In the genomic region with DNA sequence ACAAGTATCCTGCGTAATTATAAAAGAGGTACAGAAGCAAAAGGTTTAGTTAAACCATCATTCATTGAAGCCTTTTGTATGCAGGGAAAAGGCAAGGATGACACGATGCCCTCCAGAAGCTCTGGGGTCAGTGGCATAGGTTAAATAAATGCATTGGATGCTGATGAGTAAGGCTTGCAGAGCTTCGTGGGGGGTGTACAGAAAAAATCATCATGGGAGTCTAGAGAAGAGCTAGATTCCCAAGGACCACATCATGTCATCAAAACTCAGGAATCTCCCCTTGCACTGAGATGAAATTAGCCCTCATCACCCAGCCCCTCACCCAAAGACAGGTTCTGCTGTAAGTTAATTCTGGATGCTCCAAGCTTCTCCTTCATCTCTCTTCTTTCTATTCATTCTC, we compare ENCODE assay signal across 28 cellular contexts. TPM values are rescaled to one million over a fixed set of nuclear protein-coding genes. Genes with fewer than 3 reads are reported as not detected.
DNase-seq lines count a peak whose midpoint lies in the region; FAIRE-seq and TF ChIP-seq lines count a peak whose summit lies in the region.
"Had no signal": no experiment of that assay in that cellular context is flagged by ENCODE, and none has a peak within 500 bp of the region (broad histone marks: within the 10 kb centered on the region; RNA-seq: fewer than 3 reads in every experiment).

No MANE protein-coding gene starts in this region.

- H3K27ac ChIP-seq in smooth muscle cell (ENCODE audit: low read depth), result peak overlapping the region; percentile 74
- H3K27ac ChIP-seq: C4-2B, colonic mucosa, left lung, parathyroid adenoma, right atrium auricular region, tibial nerve, VCaP had no signal

- TF ChIP-seq CTCF in smooth muscle cell (IDR thresholded peaks at IDR 0.05; ENCODE audit: borderline replicate concordance, insufficient read depth, poor library complexity, severe bottlenecking) (no peak), GM10266 (IDR thresholded peaks at IDR 0.05; ENCODE audit: control insufficient read depth, insufficient read depth, low read depth, missing control alignments) (no peak)

- H2AFZ ChIP-seq in smooth muscle cell (ENCODE audit: low read depth), result no peak overlapping the region
- H2AFZ ChIP-seq: parathyroid adenoma had no signal

- no peak for TF ChIP-seq POLR2A in GM12891 (IDR thresholded peaks at IDR 0.05; ENCODE audit: low read depth, low read length)

- no peaks in the 10 kb centered on the region for H3K9me3 ChIP-seq in smooth muscle cell (replicated peaks; ENCODE audit: low read depth)
- H3K9me3 ChIP-seq: colonic mucosa, left lung, right atrium auricular region, tibial nerve had no signal

- H3K4me2 ChIP-seq in smooth muscle cell, result no peak overlapping the region

- H4K20me1 ChIP-seq in smooth muscle cell (ENCODE audit: low read depth), result no peaks in the 10 kb centered on the region

- no peak overlapping the region for H3K4me3 ChIP-seq in smooth muscle cell
- H3K4me3 ChIP-seq: colonic mucosa, left lung, right atrium auricular region, tibial nerve had no signal

- H3K27me3 ChIP-seq in smooth muscle cell (ENCODE audit: low read depth), result no peaks in the 10 kb centered on the region
- H3K27me3 ChIP-seq: colonic mucosa, left lung, right atrium auricular region, tibial nerve had no signal

- DNase-seq in EL (peak; percentile 56), RPMI7951 (ENCODE audit: low read depth) (peak; percentile 89), fibroblast of peridontal ligament (ENCODE audit: extremely low read depth) (peak; percentile 13), smooth muscle cell (lab: John Stamatoyannopoulos, UW; ENCODE audit: unreplicated experiment) (no peak), GM12891 (ENCODE audit: insufficient read length, low spot score) (no peak), pons (ENCODE audit: low spot score) (no peak), GM10266 (ENCODE audit: extremely low spot score) (no peak)
- DNase-seq: activated CD4-positive, alpha-beta T cell treated with anti-CD3 and anti-CD28 coated beads for 36 hours; activated CD8-positive, alpha-beta T cell treated with anti-CD3 and anti-CD28 coated beads, Interleukin-2, amount 10 ng/mL, durations not matched to agents 7 days and 5 days; activated naive CD4-positive, alpha-beta T cell treated with anti-CD3 and anti-CD28 coated beads, Interleukin-2, amount 10 ng/mL, durations not matched to agents 7 days and 5 days; colonic mucosa; DND-41; effector CD4-positive, alpha-beta T cell; H7; KG1; left lung; NCI-H1417; NCI-H2029; NCI-H526; SHP77 treated with DMSO at 0.1 percent for 48 hours; stimulated activated CD4-positive, alpha-beta T cell treated with anti-CD3 and anti-CD28 coated beads, Interleukin-4, amount 100 ng/mL, for 24 hours had no signal

- H3K4me1 ChIP-seq in smooth muscle cell (ENCODE audit: low read depth), result no peaks in the 10 kb centered on the region
- H3K4me1 ChIP-seq: colonic mucosa, parathyroid adenoma, right atrium auricular region, tibial nerve had no signal

- no peaks in the 10 kb centered on the region for H3K79me2 ChIP-seq in smooth muscle cell (ENCODE audit: low read depth)
- H3K79me2 ChIP-seq: parathyroid adenoma had no signal

- 75% methylated on average over 3 of the region's 3 CpGs for WGBS in smooth muscle cell (ENCODE audit: low lambda C conversion rate)

- no peak for FAIRE-seq in GM12891 (lab: Jason Lieb, UNC)
- FAIRE-seq: D721Med had no signal

- no peak overlapping the region for H3K9ac ChIP-seq in smooth muscle cell (ENCODE audit: low read depth)
- H3K9ac ChIP-seq: parathyroid adenoma had no signal

- H3F3A ChIP-seq in smooth muscle cell (ENCODE audit: low read depth), result no peaks in the 10 kb centered on the region

- H3K36me3 ChIP-seq in smooth muscle cell (ENCODE audit: low read depth), result no peaks in the 10 kb centered on the region
- H3K36me3 ChIP-seq: colonic mucosa, right atrium auricular region, tibial nerve had no signal

TF ChIP-seq in GM12891, 5 proteins besides CTCF, POLR2A, EP300 and RAD21:
- no peak for TF ChIP-seq POLR2AphosphoS5 (IDR thresholded peaks at IDR 0.05; ENCODE audit: low read depth, low read length)
- TF ChIP-seq POU2F2 (IDR thresholded peaks at IDR 0.05; ENCODE audit: low read depth, low read length), result no peak
- no peak for TF ChIP-seq PAX5 (IDR thresholded peaks at IDR 0.05; ENCODE audit: insufficient read depth, low read length, severe bottlenecking)
- no peak for TF ChIP-seq TAF1 (IDR thresholded peaks at IDR 0.05; ENCODE audit: low read depth, low read length)
- no peak for TF ChIP-seq SPI1 (IDR thresholded peaks at IDR 0.05; ENCODE audit: low read depth, low read length)

RNA-seq across cellular contexts. Expression of a gene that starts 8.3 kb away (rescaled TPM):
- total RNA-seq in RPMI7951 (2014; rRNA removed; shearing (Covaris generic)), result 9.4 and 13.2 TPM in 2 replicates
- total RNA-seq in smooth muscle cell, result not detected in 2 replicates
- not detected in 2 replicates for polyA plus RNA-seq in smooth muscle cell
- polyA plus RNA-seq in GM12891 (2012; ENCODE audit: low read depth, missing spikeins), result not detected
- total RNA-seq: activated CD4-positive, alpha-beta T cell treated with anti-CD3 and anti-CD28 coated beads for 36 hours; activated CD8-positive, alpha-beta T cell treated with anti-CD3 and anti-CD28 coated beads, Interleukin-2, amount 10 ng/mL, durations not matched to agents 7 days and 5 days; H7; neural crest cell had no signal

RNA-seq across cellular contexts. Expression of a gene that starts 17.6 kb away (rescaled TPM):
- 8.1 and 8.4 TPM in 2 replicates for total RNA-seq in RPMI7951 (2014; rRNA removed; shearing (Covaris generic))
- 0.13 TPM in 1 of 2 replicates, not detected in the other for total RNA-seq in smooth muscle cell
- polyA plus RNA-seq in smooth muscle cell, result not detected in 2 replicates
- not detected for polyA plus RNA-seq in GM12891 (2012; ENCODE audit: low read depth, missing spikeins)
- total RNA-seq: activated CD4-positive, alpha-beta T cell treated with anti-CD3 and anti-CD28 coated beads for 36 hours; activated CD8-positive, alpha-beta T cell treated with anti-CD3 and anti-CD28 coated beads, Interleukin-2, amount 10 ng/mL, durations not matched to agents 7 days and 5 days; H7; neural crest cell had no signal

RNA-seq across cellular contexts. Expression of a gene that starts 19.6 kb away (rescaled TPM):
- 0.12 and 1.4 TPM in 2 replicates for total RNA-seq in RPMI7951 (2014; rRNA removed; shearing (Covaris generic))
- total RNA-seq in smooth muscle cell, result 0.90 and 0.94 TPM in 2 replicates
- 1.5 and 1.8 TPM in 2 replicates for polyA plus RNA-seq in smooth muscle cell
- not detected for polyA plus RNA-seq in GM12891 (2012; ENCODE audit: low read depth, missing spikeins)
- total RNA-seq: activated CD4-positive, alpha-beta T cell treated with anti-CD3 and anti-CD28 coated beads for 36 hours; activated CD8-positive, alpha-beta T cell treated with anti-CD3 and anti-CD28 coated beads, Interleukin-2, amount 10 ng/mL, durations not matched to agents 7 days and 5 days; H7; neural crest cell had no signal

RNA-seq across cellular contexts. Expression of a gene that starts 50.3 kb away (rescaled TPM):
- 13.6 and 15.4 TPM in 2 replicates for total RNA-seq in RPMI7951 (2014; rRNA removed; shearing (Covaris generic))
- 3.3 and 4.1 TPM in 2 replicates for total RNA-seq in smooth muscle cell
- 3.0 and 4.3 TPM in 2 replicates for polyA plus RNA-seq in smooth muscle cell
- 2.9 TPM for polyA plus RNA-seq in GM12891 (2012; ENCODE audit: low read depth, missing spikeins)

RNA-seq across cellular contexts. Expression of a gene that starts 51.6 kb away (rescaled TPM):
- 0.60 and 0.98 TPM in 2 replicates for total RNA-seq in RPMI7951 (2014; rRNA removed; shearing (Covaris generic))
- total RNA-seq in smooth muscle cell, result not detected in 2 replicates
- polyA plus RNA-seq in smooth muscle cell, result not detected in 2 replicates
- not detected for polyA plus RNA-seq in GM12891 (2012; ENCODE audit: low read depth, missing spikeins)
- total RNA-seq: activated CD4-positive, alpha-beta T cell treated with anti-CD3 and anti-CD28 coated beads for 36 hours; activated CD8-positive, alpha-beta T cell treated with anti-CD3 and anti-CD28 coated beads, Interleukin-2, amount 10 ng/mL, durations not matched to agents 7 days and 5 days; H7; neural crest cell had no signal

Comparison
In these comparisons a context has a peak if more than half of its experiments do, and no peak if none do; other contexts are left out.
1. DNase-seq: peak in EL (single experiment), RPMI7951 (single experiment) and fibroblast of peridontal ligament (single experiment); none in smooth muscle cell (single experiment), GM12891 (single experiment), pons (single experiment) and GM10266 (single experiment).
2. RNA of a gene that starts 8.3 kb away (total RNA-seq): 9.4 to 13.2 TPM in RPMI7951; not detected in smooth muscle cell; every median in the first group is over 10 times any median in the second.